ENCODE assay signal across 1 cellular context in the genomic region with DNA sequence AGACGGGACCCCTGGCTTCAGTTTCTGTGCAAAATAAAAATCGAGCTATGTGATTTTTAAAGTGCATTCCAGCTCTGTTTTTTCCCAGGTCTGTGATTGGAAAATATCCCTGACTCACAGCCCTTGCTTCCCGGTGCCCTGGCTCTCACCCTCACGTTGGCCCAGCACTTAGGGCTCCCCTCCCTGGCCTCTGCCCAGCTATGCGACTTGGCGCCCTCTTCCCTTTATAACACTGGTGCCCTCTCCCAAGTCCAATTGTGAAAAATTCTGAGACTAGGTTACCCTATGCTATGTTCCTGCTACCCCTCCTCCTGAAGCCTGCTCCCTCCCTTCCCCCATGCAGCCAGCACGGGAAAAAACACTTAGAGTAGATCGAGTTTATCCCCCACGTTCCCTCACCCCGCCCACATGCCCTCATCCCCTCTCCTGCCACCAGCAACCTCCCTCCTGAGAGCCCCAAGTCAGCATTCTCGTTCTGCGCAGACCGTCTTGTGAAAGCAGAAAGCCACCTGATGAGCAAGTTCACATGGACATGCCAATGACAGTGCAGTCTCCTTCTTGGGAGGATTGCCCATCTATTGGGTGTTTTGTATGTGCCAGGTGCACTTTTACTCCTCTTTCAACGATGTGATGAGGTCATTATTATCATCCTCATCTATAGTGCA.
TF ChIP-seq lines count a peak whose summit lies in the region.

No MANE protein-coding gene starts in this region.

TF ChIP-seq in A549, 52 proteins besides CTCF, POLR2A, EP300 and RAD21 (continued from another document):
- TF ChIP-seq ZSCAN20 (CRISPR knock-in tag; IDR thresholded peaks at IDR 0.05) (no peak), ZC3H11A (IDR thresholded peaks at IDR 0.05) (no peak), ZNF302 (CRISPR knock-in tag; IDR thresholded peaks at IDR 0.05) (no peak), RFX5 (IDR thresholded peaks at IDR 0.05) (no peak), ZFP36 (IDR thresholded peaks at IDR 0.05; ENCODE audit: borderline replicate concordance, partially characterized antibody) (no peak), RNF2 (IDR thresholded peaks at IDR 0.05; ENCODE audit: borderline replicate concordance, low read depth) (no peak), HOXA7 (CRISPR knock-in tag; IDR thresholded peaks at IDR 0.05) (no peak), USF2 (IDR thresholded peaks at IDR 0.05) (no peak), CHD4 (IDR thresholded peaks at IDR 0.05; ENCODE audit: borderline replicate concordance) (no peak), ESRRA (IDR thresholded peaks at IDR 0.05; ENCODE audit: borderline replicate concordance, low read length) (no peak), RCOR1 (IDR thresholded peaks at IDR 0.05; ENCODE audit: low read depth, low read length) (no peak), TP53 (CRISPR knock-in tag; IDR thresholded peaks at IDR 0.05) (no peak), HDAC2 (IDR thresholded peaks at IDR 0.05) (no peak), RARB (CRISPR knock-in tag; IDR thresholded peaks at IDR 0.05) (no peak)
- TF ChIP-seq, protein P1, sequence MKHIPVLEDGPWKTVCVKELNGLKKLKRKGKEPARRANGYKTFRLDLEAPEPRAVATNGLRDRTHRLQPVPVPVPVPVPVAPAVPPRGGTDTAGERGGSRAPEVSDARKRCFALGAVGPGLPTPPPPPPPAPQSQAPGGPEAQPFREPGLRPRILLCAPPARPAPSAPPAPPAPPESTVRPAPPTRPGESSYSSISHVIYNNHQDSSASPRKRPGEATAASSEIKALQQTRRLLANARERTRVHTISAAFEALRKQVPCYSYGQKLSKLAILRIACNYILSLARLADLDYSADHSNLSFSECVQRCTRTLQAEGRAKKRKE (CRISPR knock-in tag; IDR thresholded peaks at IDR 0.05; ENCODE audit: low read depth) = no peak
